Comparison of ENCODE assay signal across 8 cellular contexts in the genomic region with DNA sequence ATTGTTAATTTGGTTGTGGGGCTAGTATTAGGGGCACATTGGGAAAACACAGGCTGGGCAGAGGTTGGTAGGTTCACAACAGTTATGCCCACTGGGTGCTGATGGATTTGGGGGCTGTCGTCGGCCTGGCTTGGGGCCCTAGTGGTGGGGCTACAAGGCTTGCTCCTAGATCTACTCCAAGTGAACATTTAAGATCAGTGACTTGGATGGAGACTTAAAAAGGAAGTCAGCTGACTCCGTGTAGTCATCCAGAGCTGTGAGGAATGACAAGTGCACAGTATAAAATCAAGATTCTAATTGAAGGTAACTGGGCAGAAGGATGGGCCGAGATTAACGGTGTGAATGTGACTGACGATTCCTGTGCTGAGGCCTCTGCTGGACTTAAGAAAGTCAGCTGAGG. TPM values are rescaled to one million over a fixed set of nuclear protein-coding genes. Genes with fewer than 3 reads are reported as not detected.
DNase-seq lines count a peak whose midpoint lies in the region; ATAC-seq and TF ChIP-seq lines count a peak whose summit lies in the region.
"Had no signal": no experiment of that assay in that cellular context is flagged by ENCODE, and none has a peak within 500 bp of the region (broad histone marks: within the 10 kb centered on the region; RNA-seq: fewer than 3 reads in every experiment).

No MANE protein-coding gene starts in this region.

- H3K4me3 ChIP-seq in SK-N-MC (peak overlapping the region; percentile 93), fibroblast of mammary gland (ENCODE audit: control insufficient read depth, low read depth, low read length) (no peak overlapping the region), skeletal muscle tissue (ENCODE audit: low read length in 3 of 3) (peak overlapping the region in 2 of 3 donors; percentile 14 to 45), lower leg skin (ENCODE audit: low read depth, poor library complexity, severe bottlenecking) (no peak overlapping the region)

- H3K36me3 ChIP-seq in SK-N-MC (ENCODE audit: insufficient read depth, low read length) (no peaks in the 10 kb centered on the region; the same call in 1 of the 2 replicates), skeletal muscle tissue (ENCODE audit: control insufficient read depth in 3 of 3, insufficient read depth in 3 of 3, low read length in 3 of 3) (peaks cover 0 to 2% (median 0%) of the 10 kb centered on the region in 3 donors)

- no peak overlapping the region for H3K27ac ChIP-seq in SK-N-MC
- peak overlapping the region; percentile 91 for H3K27ac ChIP-seq in skeletal muscle tissue (ENCODE audit: low read depth, low read length)

- no peak for TF ChIP-seq POLR2A in lower leg skin (IDR thresholded peaks at IDR 0.05)

- H3K27me3 ChIP-seq in skeletal muscle tissue (ENCODE audit: control insufficient read depth in 3 of 3, insufficient read depth in 3 of 3, low read length in 3 of 3) = no peaks in the 10 kb centered on the region

- peak overlapping the region; percentile 29 for H3K9ac ChIP-seq in SK-N-MC (ENCODE audit: insufficient read length)
- peak overlapping the region in 2 of 3 donors; percentile 12 to 60 for H3K9ac ChIP-seq in skeletal muscle tissue (ENCODE audit: low read depth in 1 of 3, low read length in 3 of 3)

- H3K9me3 ChIP-seq in SK-N-MC (ENCODE audit: low read depth, low read length) (no peaks in the 10 kb centered on the region), skeletal muscle tissue (ENCODE audit: control insufficient read depth in 3 of 3, low read length in 3 of 3) (no peaks in the 10 kb centered on the region)

- peaks cover 53 to 81% (median 74%) of the 10 kb centered on the region in 3 donors for H3K4me1 ChIP-seq in skeletal muscle tissue (ENCODE audit: control insufficient read depth in 3 of 3, insufficient read depth in 3 of 3, low read length in 3 of 3)

- intact Hi-C loops in lower leg skin (cut with DNase I; ENCODE audit: low total_unique reads) = no loop called here

- TF ChIP-seq CTCF in fibroblast of mammary gland (conservative IDR thresholded peaks at IDR 0.05; ENCODE audit: control insufficient read depth, insufficient read depth, low read depth, low read length) = no peak
- no peak for TF ChIP-seq CTCF in lower leg skin (IDR thresholded peaks at IDR 0.05)

- ATAC-seq in GM21576 (IDR thresholded peaks at IDR 0.05; ENCODE audit: unreplicated experiment) = no peak

- WGBS in lower leg skin, 2 donors = 63% methylated on average over 6 of the region's 6 CpGs

- DNase-seq in ELR (ENCODE audit: low read depth) = peak; percentile 50
- DNase-seq in SK-N-MC (ENCODE audit: low read depth, low spot score) = no peak
- DNase-seq in fibroblast of mammary gland (ENCODE audit: low read depth) = peak; percentile 53
- no peak for DNase-seq in lower leg skin (ENCODE audit: low spot score in 2 of 2)
- DNase-seq in ureter (ENCODE audit: low spot score) = no peak

RNA-seq across cellular contexts. Expression of gene NR4A1, which starts 12.8 kb away (rescaled TPM):
- total RNA-seq in skeletal muscle tissue (24.5 TPM), lower leg skin (100 to 1,000 TPM in 2 of 4 donors, 10 to 100 TPM in 2; 28.7 to 121 (median 105) TPM), ureter (79.2 TPM)

RNA-seq across cellular contexts. Expression of gene ATG101, which starts 31.3 kb away (rescaled TPM):
- total RNA-seq in skeletal muscle tissue (34.4 TPM), lower leg skin (10 to 100 TPM; 42.6 to 71.6 (median 55.2) TPM), ureter (27.2 TPM)

RNA-seq across cellular contexts. Expression of gene TAMALIN, which starts 31.7 kb away (rescaled TPM):
- total RNA-seq in skeletal muscle tissue (9.4 TPM), lower leg skin (10 to 100 TPM; 14.6 to 34.2 (median 25.9) TPM), ureter (50.7 TPM)

RNA-seq across cellular contexts. Expression of gene SMIM41, which starts 41.1 kb away (rescaled TPM):
- total RNA-seq in skeletal muscle tissue (not detected), lower leg skin (under 1 TPM in 1 of 4 donors, not detected in 3; 0.71 TPM), ureter (0.78 TPM)
- total RNA-seq: frontal cortex had no signal

Comparison
In these comparisons a context has a peak if more than half of its experiments do, and no peak if none do; other contexts are left out.
1. DNase-seq: peak in ELR (single experiment) and fibroblast of mammary gland (single experiment); none in SK-N-MC (single experiment), lower leg skin (0 of 2) and ureter (single experiment).
2. H3K4me3 ChIP-seq: peak in SK-N-MC (single experiment) and skeletal muscle tissue (2 of 3); none in fibroblast of mammary gland (single experiment) and lower leg skin (single experiment).